20 cellular contexts compared by ENCODE assay signal in genomic region chr14:50688875-50689274, GRCh38. TPM values are rescaled to one million over a fixed set of nuclear protein-coding genes. Genes with fewer than 3 reads are reported as not detected.
DNase-seq lines count a peak whose midpoint lies in the region; ATAC-seq, FAIRE-seq and TF ChIP-seq lines count a peak whose summit lies in the region.
"Had no signal": no experiment of that assay in that cellular context is flagged by ENCODE, and none has a peak within 500 bp of the region (broad histone marks: within the 10 kb centered on the region; RNA-seq: fewer than 3 reads in every experiment).

No MANE protein-coding gene starts in this region.

- no peak overlapping the region for H3K9ac ChIP-seq in PC-3 (ENCODE audit: low read length)

- no peaks in the 10 kb centered on the region for H4K20me1 ChIP-seq in PC-3 (ENCODE audit: low read length)

- H3K4me2 ChIP-seq in PC-3 (ENCODE audit: low read length), result no peak overlapping the region

- H3K9me3 ChIP-seq in PC-3 (ENCODE audit: low read length) (no peaks in the 10 kb centered on the region), small intestine (ENCODE audit: control insufficient read depth, low read depth) (no peaks in the 10 kb centered on the region), WERI-Rb-1 (ENCODE audit: severe bottlenecking) (peaks cover 7% of the 10 kb centered on the region), thyroid gland (no peaks in the 10 kb centered on the region)
- H3K9me3 ChIP-seq: SJCRH30 had no signal

- ATAC-seq in PC-3 (peak; percentile 27; the same call in 1 of the 2 replicates), foreskin keratinocyte (no peak), HG03460 (IDR thresholded peaks at IDR 0.05; ENCODE audit: unreplicated experiment) (no peak)

- BruUV-seq in PC-3 (replicated peaks; lab: Mats Ljungman, UMichigan), result no TSS peak

- no peaks in the 10 kb centered on the region for H3K79me2 ChIP-seq in PC-3 (ENCODE audit: low read length)

- H2AFZ ChIP-seq in PC-3 (ENCODE audit: low read length), result no peak overlapping the region

- no peaks in the 10 kb centered on the region for H3K9me2 ChIP-seq in PC-3 (replicated peaks; ENCODE audit: low read length)

- no peaks in the 10 kb centered on the region for H3F3A ChIP-seq in PC-3 (ENCODE audit: low read length, unreplicated experiment)

- FAIRE-seq in HTR-8/SVneo (lab: Jason Lieb, UNC), result peak; percentile 63
- no peak for FAIRE-seq in small intestine (lab: Jason Lieb, UNC)

- POLR2A ChIA-PET in PC-3 (lab: Charles Lee; ENCODE audit: unreplicated experiment), result no interaction called here

- H3K27me3 ChIP-seq in PC-3 (ENCODE audit: low read length) (no peaks in the 10 kb centered on the region), foreskin keratinocyte (no peaks in the 10 kb centered on the region), small intestine (ENCODE audit: control insufficient read depth in 2 of 2, insufficient read depth in 2 of 2, low read length in 2 of 2) (no peaks in the 10 kb centered on the region), WERI-Rb-1 (ENCODE audit: insufficient read depth, low read depth, severe bottlenecking) (no peaks in the 10 kb centered on the region), thyroid gland (no peaks in the 10 kb centered on the region)
- H3K27me3 ChIP-seq: BE2C, SJCRH30 had no signal

- intact Hi-C loops in PC-3 (cut with micrococcal nuclease), result no loop called here
- intact Hi-C loops in thyroid gland (cut with DNase I), result no loop called here

- DNase-seq in HTR-8/SVneo (ENCODE audit: insufficient read length, low spot score), result no peak
- DNase-seq in PC-3, result no peak
- DNase-seq in foreskin keratinocyte, result no peak
- peak; percentile 13 for DNase-seq in small intestine
- DNase-seq in WERI-Rb-1, result no peak
- no peak for DNase-seq in thyroid gland
- DNase-seq: BE2C; Calu3; CD4-positive, alpha-beta T cell; DMS53; Kasumi-1; NCI-H1105 treated with DMSO at 0.1 percent for 48 hours; NCI-H1694 treated with DMSO at 0.1 percent for 48 hours; NCI-H2107; NCI-H345; NK-92 treated with Interleukin-12 subunit alpha and Interleukin-12 subunit beta, amount 100 ng/mL, for 24 hours; OCI-M1; RPMI8226; SJCRH30 had no signal

- TF ChIP-seq CTCF in PC-3 (conservative IDR thresholded peaks at IDR 0.05; ENCODE audit: low read depth, low read length) (no peak), foreskin keratinocyte (conservative IDR thresholded peaks at IDR 0.05) (peak; percentile 36), WERI-Rb-1 (IDR thresholded peaks at IDR 0.05; ENCODE audit: low read depth, low read length) (no peak), thyroid gland (IDR thresholded peaks at IDR 0.05) (no peak)

- H3K36me3 ChIP-seq in PC-3 (ENCODE audit: low read depth, low read length) (no peaks in the 10 kb centered on the region), small intestine (ENCODE audit: control insufficient read depth in 2 of 2, insufficient read depth in 2 of 2, low read length in 2 of 2) (no peaks in the 10 kb centered on the region), WERI-Rb-1 (no peaks in the 10 kb centered on the region), thyroid gland (no peaks in the 10 kb centered on the region)
- H3K36me3 ChIP-seq: BE2C, SJCRH30 had no signal

- CTCF ChIA-PET in PC-3 (lab: Charles Lee), result no interaction called here

- H3K4me3 ChIP-seq in PC-3 (ENCODE audit: low read length), result no peak overlapping the region
- no peak overlapping the region for H3K4me3 ChIP-seq in small intestine (ENCODE audit: low read depth in 1 of 2, low read length in 2 of 2)
- no peak overlapping the region for H3K4me3 ChIP-seq in WERI-Rb-1 (ENCODE audit: low read depth, low read length)
- no peak overlapping the region for H3K4me3 ChIP-seq in thyroid gland (replicated peaks in 1 of 3)
- H3K4me3 ChIP-seq: SJCRH30 had no signal

- no peak overlapping the region for H3K27ac ChIP-seq in PC-3 (ENCODE audit: low read length)
- H3K27ac ChIP-seq in foreskin keratinocyte, result no peak overlapping the region
- H3K27ac ChIP-seq in small intestine (ENCODE audit: low read depth in 1 of 2, low read length in 1 of 2), result no peak overlapping the region
- no peak overlapping the region for H3K27ac ChIP-seq in WERI-Rb-1
- no peak overlapping the region for H3K27ac ChIP-seq in thyroid gland
- H3K27ac ChIP-seq: SJCRH30 had no signal

- WGBS in small intestine, 3 donors, result 91 to 100% (median 91%) methylated on average over 1 of the region's 1 CpG
- 93 to 100% methylated on average over 1 of the region's 1 CpG for WGBS in thyroid gland, 2 donors

- no peaks in the 10 kb centered on the region for H3K4me1 ChIP-seq in PC-3 (ENCODE audit: insufficient read depth, low read length)
- no peaks in the 10 kb centered on the region for H3K4me1 ChIP-seq in foreskin keratinocyte
- no peaks in the 10 kb centered on the region for H3K4me1 ChIP-seq in small intestine (ENCODE audit: control insufficient read depth in 2 of 2, insufficient read depth in 1 of 2, low read depth in 1 of 2, low read length in 1 of 2)
- no peaks in the 10 kb centered on the region for H3K4me1 ChIP-seq in thyroid gland
- H3K4me1 ChIP-seq: BE2C, SJCRH30 had no signal

- TF ChIP-seq POLR2A in thyroid gland (IDR thresholded peaks at IDR 0.05), result no peak

RNA-seq across cellular contexts. Expression of gene SAV1, which starts 20.8 kb away (rescaled TPM):
- total RNA-seq in PC-3 (2014; rRNA removed) (66.2 and 87.1 TPM in 2 replicates), foreskin keratinocyte (32.7 and 37.3 TPM in 2 replicates), thyroid gland (10 to 100 TPM; 40.2 to 72.4 (median 48.6) TPM)
- polyA plus RNA-seq in foreskin keratinocyte (15.1 and 19.2 TPM in 2 replicates), small intestine (10 to 100 TPM; 15.2 to 17.6 (median 15.4) TPM)
